ENCODE assay signal across 15 cellular contexts in the genomic region with DNA sequence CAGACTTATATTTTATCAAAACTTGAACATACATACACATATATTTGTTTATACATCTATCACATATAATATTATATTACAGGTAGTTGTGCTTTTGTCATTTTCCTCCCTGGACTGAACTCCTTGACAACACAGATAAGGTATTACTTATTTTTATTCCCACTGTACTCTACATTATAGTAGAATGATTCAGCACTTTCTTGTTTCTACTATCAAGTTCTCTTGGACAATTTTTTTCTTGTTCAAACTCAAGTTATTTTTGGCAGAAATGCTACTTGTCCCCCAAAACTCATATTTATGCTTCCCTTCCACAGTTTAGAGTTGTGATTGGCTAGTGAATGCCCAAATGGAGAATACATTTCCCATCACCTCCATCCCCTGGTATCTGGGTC. TPM values are rescaled to one million over a fixed set of nuclear protein-coding genes. Genes with fewer than 3 reads are reported as not detected.
DNase-seq lines count a peak whose midpoint lies in the region; ATAC-seq and TF ChIP-seq lines count a peak whose summit lies in the region.
"Had no signal": no experiment of that assay in that cellular context is flagged by ENCODE, and none has a peak within 500 bp of the region (broad histone marks: within the 10 kb centered on the region; RNA-seq: fewer than 3 reads in every experiment).

No MANE protein-coding gene starts in this region.

- peaks cover 8% of the 10 kb centered on the region for H3K36me3 Mint-ChIP-seq in stimulated activated naive CD8-positive, alpha-beta T cell treated with anti-CD3 and anti-CD28 coated beads, Interleukin-15, Interleukin-2, amounts not matched to agents 100 ng/mL and 50 ng/mL, for 24 hours (ENCODE audit: low read depth)
- H3K36me3 Mint-ChIP-seq in endodermal cell (ENCODE audit: low read depth), result no peaks in the 10 kb centered on the region

- H3K9me3 Mint-ChIP-seq in stimulated activated naive CD8-positive, alpha-beta T cell treated with anti-CD3 and anti-CD28 coated beads, Interleukin-15, Interleukin-2, amounts not matched to agents 100 ng/mL and 50 ng/mL, for 24 hours, result peaks cover 4% of the 10 kb centered on the region
- no peaks in the 10 kb centered on the region for H3K9me3 Mint-ChIP-seq in endodermal cell
- H3K9me3 Mint-ChIP-seq in stimulated activated naive CD8-positive, alpha-beta T cell treated with anti-CD3 and anti-CD28 coated beads, Interleukin-15, amount 100 ng/mL, for 72 hours, result peaks cover 0 to 1% of the 10 kb centered on the region in 2 donors

- no peak for DNase-seq in stimulated activated naive CD8-positive, alpha-beta T cell treated with anti-CD3 and anti-CD28 coated beads, Interleukin-15, Interleukin-2, amounts not matched to agents 100 U/mL and 50 U/mL, for 24 hours
- DNase-seq in endodermal cell (no peak), GM20000 (ENCODE audit: low spot score) (no peak)
- DNase-seq in stimulated activated naive CD8-positive, alpha-beta T cell treated with anti-CD3 and anti-CD28 coated beads, Interleukin-15, amount 100 ng/mL, for 72 hours, result no peak
- DNase-seq: adrenal gland, BE2C, DMS79 treated with DMSO at 0.1 percent for 48 hours, erythroblast, NCI-H1930, NCI-H524, tibial artery had no signal

- H3K27ac ChIP-seq in VCaP (peak overlapping the region; percentile 12; the same call in 1 of the 2 replicates), endodermal cell (ENCODE audit: low read depth, low read length) (no peak overlapping the region)
- H3K27ac ChIP-seq: adrenal gland, tibial artery had no signal

- no peak for TF ChIP-seq CTCF in VCaP (conservative IDR thresholded peaks at IDR 0.05)
- no peak for TF ChIP-seq CTCF in endodermal cell (conservative IDR thresholded peaks at IDR 0.05)
- TF ChIP-seq CTCF in GM20000 (IDR thresholded peaks at IDR 0.05; ENCODE audit: extremely low read depth, missing control alignments), result no peak

- H3K27me3 Mint-ChIP-seq in stimulated activated naive CD8-positive, alpha-beta T cell treated with anti-CD3 and anti-CD28 coated beads, Interleukin-15, Interleukin-2, amounts not matched to agents 100 ng/mL and 50 ng/mL, for 24 hours, result no peaks in the 10 kb centered on the region
- no peaks in the 10 kb centered on the region for H3K27me3 Mint-ChIP-seq in endodermal cell (ENCODE audit: insufficient read depth)
- H3K27me3 Mint-ChIP-seq in stimulated activated naive CD8-positive, alpha-beta T cell treated with anti-CD3 and anti-CD28 coated beads, Interleukin-15, amount 100 ng/mL, for 72 hours, result no peaks in the 10 kb centered on the region

- H3K9ac ChIP-seq in endodermal cell (ENCODE audit: extremely low read depth, low read length, poor library complexity, severe bottlenecking), result no peak overlapping the region

- H3K9me3 ChIP-seq in endodermal cell (ENCODE audit: control insufficient read depth, low read length), result no peaks in the 10 kb centered on the region
- H3K9me3 ChIP-seq: adrenal gland, BE2C, tibial artery had no signal

- no peaks in the 10 kb centered on the region for H3K36me3 ChIP-seq in endodermal cell (ENCODE audit: control insufficient read depth, insufficient read depth, low read length)
- H3K36me3 ChIP-seq: adrenal gland, BE2C, tibial artery had no signal

- H3K27me3 ChIP-seq in endodermal cell (ENCODE audit: control insufficient read depth, insufficient read depth, low read length, poor library complexity, severe bottlenecking), result no peaks in the 10 kb centered on the region
- H3K27me3 ChIP-seq: adrenal gland, BE2C, tibial artery had no signal

- H3K4me1 ChIP-seq in endodermal cell (ENCODE audit: control insufficient read depth, insufficient read depth, low read length), result no peaks in the 10 kb centered on the region
- H3K4me1 ChIP-seq: adrenal gland, BE2C, tibial artery had no signal

- ATAC-seq in stimulated activated naive CD8-positive, alpha-beta T cell treated with anti-CD3 and anti-CD28 coated beads, Interleukin-15, Interleukin-2, amounts not matched to agents 100 U/mL and 50 U/mL, for 24 hours, result no peak
- ATAC-seq in stimulated activated naive CD8-positive, alpha-beta T cell treated with anti-CD3 and anti-CD28 coated beads, Interleukin-15, amount 100 ng/mL, for 72 hours, result no peak
- ATAC-seq in GM21786 (IDR thresholded peaks at IDR 0.05; ENCODE audit: unreplicated experiment) (no peak), HG03139 (IDR thresholded peaks at IDR 0.05; ENCODE audit: unreplicated experiment) (no peak)

- H3K27ac Mint-ChIP-seq in stimulated activated naive CD8-positive, alpha-beta T cell treated with anti-CD3 and anti-CD28 coated beads, Interleukin-15, Interleukin-2, amounts not matched to agents 100 ng/mL and 50 ng/mL, for 24 hours, result peak overlapping the region; percentile 86
- peak overlapping the region; percentile 19 for H3K27ac Mint-ChIP-seq in endodermal cell
- peak overlapping the region; percentile 86 to 91 for H3K27ac Mint-ChIP-seq in stimulated activated naive CD8-positive, alpha-beta T cell treated with anti-CD3 and anti-CD28 coated beads, Interleukin-15, amount 100 ng/mL, for 72 hours

- H3K4me1 Mint-ChIP-seq in stimulated activated naive CD8-positive, alpha-beta T cell treated with anti-CD3 and anti-CD28 coated beads, Interleukin-15, Interleukin-2, amounts not matched to agents 100 ng/mL and 50 ng/mL, for 24 hours (ENCODE audit: low read depth), result peaks cover 96% of the 10 kb centered on the region
- no peaks in the 10 kb centered on the region for H3K4me1 Mint-ChIP-seq in endodermal cell
- H3K4me1 Mint-ChIP-seq in stimulated activated naive CD8-positive, alpha-beta T cell treated with anti-CD3 and anti-CD28 coated beads, Interleukin-15, amount 100 ng/mL, for 72 hours, result peaks cover 82% of the 10 kb centered on the region

- no peak overlapping the region for H3K4me3 ChIP-seq in endodermal cell (ENCODE audit: low read length)
- H3K4me3 ChIP-seq: adrenal gland, tibial artery had no signal

- H3K4me3 Mint-ChIP-seq in stimulated activated naive CD8-positive, alpha-beta T cell treated with anti-CD3 and anti-CD28 coated beads, Interleukin-15, Interleukin-2, amounts not matched to agents 100 ng/mL and 50 ng/mL, for 24 hours, result peak overlapping the region; percentile 70
- no peak overlapping the region for H3K4me3 Mint-ChIP-seq in endodermal cell
- peak overlapping the region; percentile 49 to 75 for H3K4me3 Mint-ChIP-seq in stimulated activated naive CD8-positive, alpha-beta T cell treated with anti-CD3 and anti-CD28 coated beads, Interleukin-15, amount 100 ng/mL, for 72 hours

RNA-seq across cellular contexts. Expression of a gene that starts 10.8 kb away (rescaled TPM):
- total RNA-seq in endodermal cell, result under 1 TPM in 1 of 2 donors, not detected in 1; 0.11 TPM
- polyA plus RNA-seq in endodermal cell (2013, experiment 1 of 2), result not detected
- not detected for polyA plus RNA-seq in endodermal cell (2013, experiment 2 of 2)

Comparison
In these comparisons a context has a peak if more than half of its experiments do, and no peak if none do; other contexts are left out.
1. H3K27ac Mint-ChIP-seq: peak in every context shown above with its lines; median percentile 88 in stimulated activated naive CD8-positive, alpha-beta T cell treated with anti-CD3 and anti-CD28 coated beads, Interleukin-15, amount 100 ng/mL, for 72 hours; 86 in stimulated activated naive CD8-positive, alpha-beta T cell treated with anti-CD3 and anti-CD28 coated beads, Interleukin-15, Interleukin-2, amounts not matched to agents 100 ng/mL and 50 ng/mL, for 24 hours; 19 in endodermal cell.